15 cellular contexts compared by ENCODE assay signal in the genomic region with DNA sequence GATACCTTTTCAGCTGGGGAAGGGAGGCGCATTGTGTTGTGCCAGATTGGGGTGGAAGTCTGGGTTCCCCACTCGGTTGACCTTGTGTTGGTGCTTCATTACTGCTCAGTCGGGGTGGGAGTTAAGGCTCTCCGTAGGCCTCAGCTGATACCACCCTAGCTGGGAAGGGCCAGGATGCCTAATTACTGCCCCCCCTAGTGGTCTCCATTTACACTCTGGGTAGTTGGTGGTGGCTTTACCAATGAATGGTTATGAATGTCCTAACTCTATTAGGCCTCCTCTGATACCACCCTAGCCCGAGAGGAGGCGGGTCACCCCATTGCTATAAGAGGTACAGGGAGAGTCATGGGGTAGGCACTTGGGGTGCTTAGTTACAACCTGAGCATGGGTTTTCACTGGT. TPM values are rescaled to one million over a fixed set of nuclear protein-coding genes. Genes with fewer than 3 reads are reported as not detected.
DNase-seq lines count a peak whose midpoint lies in the region; ATAC-seq, FAIRE-seq and TF ChIP-seq lines count a peak whose summit lies in the region.
"Had no signal": no experiment of that assay in that cellular context is flagged by ENCODE, and none has a peak within 500 bp of the region (broad histone marks: within the 10 kb centered on the region; RNA-seq: fewer than 3 reads in every experiment).

No MANE protein-coding gene starts in this region.

- FAIRE-seq in keratinocyte (lab: Jason Lieb, UNC), result no peak

- H3K4me3 ChIP-seq in keratinocyte (ENCODE audit: control insufficient read depth in 2 of 3, extremely low read depth in 1 of 3, insufficient read depth in 2 of 3, low read depth in 1 of 3, low read length in 3 of 3), result no peak overlapping the region
- H3K4me3 ChIP-seq: tibial nerve had no signal

- no CpG with 5 or more reads among the region's 6 CpGs for whole genome bisulfite sequencing in H9 (ENCODE audit: extremely low coverage, insufficient read length, low lambda C conversion rate)

- H4K5ac ChIP-seq in H9 (ENCODE audit: insufficient read length, low read depth, low read length), result no peak overlapping the region

- H3T11ph ChIP-seq in H9 (ENCODE audit: low read length), result no peak overlapping the region

- no peaks in the 10 kb centered on the region for H3K9me1 ChIP-seq in keratinocyte (ENCODE audit: control insufficient read depth, extremely low read depth, insufficient read depth, low read length)

- H3K36me3 Mint-ChIP-seq in CD4-positive, alpha-beta T cell (ENCODE audit: low read depth), result peaks cover 94% of the 10 kb centered on the region
- H3K36me3 Mint-ChIP-seq in H9 (ENCODE audit: insufficient read depth in 1 of 3, low read depth in 3 of 3), result peaks cover 19 to 35% (median 31%) of the 10 kb centered on the region in 3 experiments; a peak in 5 of 7 replicates
- peaks cover 90% of the 10 kb centered on the region for H3K36me3 Mint-ChIP-seq in activated T-helper 2 cell treated with anti-CD3 and anti-CD28 coated beads, Interferon-gamma antibody, Interleukin-2, Interleukin-4, amounts not matched to agents 10 μg/mL and 5 μg/mL and 100 μg/mL, durations not matched to agents 14 hours and 24 hours and 36 hours (ENCODE audit: low read depth)

- H3K18ac ChIP-seq in H9 (ENCODE audit: insufficient read length, low read depth, low read length), result no peak overlapping the region

- no peak overlapping the region for H2AK5ac ChIP-seq in H9 (ENCODE audit: insufficient read length, low read length)

- H2AFZ ChIP-seq in H9 (ENCODE audit: low read length) (no peak overlapping the region), keratinocyte (ENCODE audit: control insufficient read depth, low read length) (no peak overlapping the region)

- no peak overlapping the region for H2BK12ac ChIP-seq in H9 (ENCODE audit: insufficient read length, low read depth, low read length)

- H3K4me3 Mint-ChIP-seq in CD4-positive, alpha-beta T cell, result no peak overlapping the region
- no peak overlapping the region for H3K4me3 Mint-ChIP-seq in H9
- no peak overlapping the region for H3K4me3 Mint-ChIP-seq in activated T-helper 2 cell treated with anti-CD3 and anti-CD28 coated beads, Interferon-gamma antibody, Interleukin-2, Interleukin-4, amounts not matched to agents 10 μg/mL and 5 μg/mL and 100 μg/mL, durations not matched to agents 14 hours and 24 hours and 36 hours (ENCODE audit: low read depth)
- H3K4me3 Mint-ChIP-seq: activated naive CD4-positive, alpha-beta T cell treated with anti-CD3 and anti-CD28 coated beads, Interleukin-2, amount 10 ng/mL, durations not matched to agents 7 days and 5 days; mesothelial cell of epicardium had no signal

- ATAC-seq in CD4-positive, alpha-beta T cell (ENCODE audit: poor library complexity), result no peak

- no peak overlapping the region for H3K27ac ChIP-seq in CD4-positive, alpha-beta T cell (ENCODE audit: low read depth, low read length)
- H3K27ac ChIP-seq in H9 (ENCODE audit: insufficient read length, low read depth, low read length), result no peak overlapping the region
- no peak overlapping the region for H3K27ac ChIP-seq in keratinocyte (ENCODE audit: control insufficient read depth, insufficient read depth, low read length)
- H3K27ac ChIP-seq: tibial nerve had no signal

- H3K4me2 ChIP-seq in H9 (ENCODE audit: insufficient read depth, insufficient read length, low read length) (no peak overlapping the region), keratinocyte (ENCODE audit: control insufficient read depth, extremely low read depth, insufficient read depth, low read depth, low read length) (no peak overlapping the region)

- peaks cover 34% of the 10 kb centered on the region for H3K4me1 Mint-ChIP-seq in CD4-positive, alpha-beta T cell (ENCODE audit: low read depth)
- peaks cover 10 to 11% of the 10 kb centered on the region in 2 experiments for H3K4me1 Mint-ChIP-seq in H9
- peaks cover 39% of the 10 kb centered on the region for H3K4me1 Mint-ChIP-seq in activated T-helper 2 cell treated with anti-CD3 and anti-CD28 coated beads, Interferon-gamma antibody, Interleukin-2, Interleukin-4, amounts not matched to agents 10 μg/mL and 5 μg/mL and 100 μg/mL, durations not matched to agents 14 hours and 24 hours and 36 hours (ENCODE audit: low read depth)
- H3K4me1 Mint-ChIP-seq: mesothelial cell of epicardium had no signal

- H3K36me3 ChIP-seq in keratinocyte (ENCODE audit: control insufficient read depth in 2 of 2, extremely low read depth in 1 of 2, insufficient read depth in 2 of 2, low read length in 2 of 2), result peaks cover 4 to 12% of the 10 kb centered on the region in 2 experiments

- H3K9me3 ChIP-seq in CD4-positive, alpha-beta T cell (ENCODE audit: control insufficient read depth, low read length), result no peaks in the 10 kb centered on the region
- no peaks in the 10 kb centered on the region for H3K9me3 ChIP-seq in H9 (ENCODE audit: control insufficient read depth, low read depth, low read length)
- H3K9me3 ChIP-seq in keratinocyte (ENCODE audit: control insufficient read depth, low read depth, low read length), result no peaks in the 10 kb centered on the region
- H3K9me3 ChIP-seq: tibial nerve had no signal

- no peaks in the 10 kb centered on the region for H3K27me3 Mint-ChIP-seq in CD4-positive, alpha-beta T cell
- no peaks in the 10 kb centered on the region for H3K27me3 Mint-ChIP-seq in H9 (ENCODE audit: low read depth)
- no peaks in the 10 kb centered on the region for H3K27me3 Mint-ChIP-seq in activated T-helper 2 cell treated with anti-CD3 and anti-CD28 coated beads, Interferon-gamma antibody, Interleukin-2, Interleukin-4, amounts not matched to agents 10 μg/mL and 5 μg/mL and 100 μg/mL, durations not matched to agents 14 hours and 24 hours and 36 hours (ENCODE audit: low read depth)
- H3K27me3 Mint-ChIP-seq: activated naive CD4-positive, alpha-beta T cell treated with anti-CD3 and anti-CD28 coated beads, Interleukin-2, amount 10 ng/mL, durations not matched to agents 7 days and 5 days had no signal

- H3K27me3 ChIP-seq in CD4-positive, alpha-beta T cell (ENCODE audit: control insufficient read depth, insufficient read depth, low read length), result no peaks in the 10 kb centered on the region
- H3K27me3 ChIP-seq in H9 (ENCODE audit: insufficient read depth, low read length) (no peaks in the 10 kb centered on the region), keratinocyte (ENCODE audit: control insufficient read depth, extremely low read depth, insufficient read depth, low read length) (no peaks in the 10 kb centered on the region)
- H3K27me3 ChIP-seq: tibial nerve had no signal

- no peak overlapping the region for H2BK15ac ChIP-seq in H9 (ENCODE audit: low read depth, low read length)

- H3K4ac ChIP-seq in H9 (ENCODE audit: low read depth, low read length), result no peak overlapping the region

- H4K20me1 ChIP-seq in H9 (ENCODE audit: control insufficient read depth, insufficient read depth, insufficient read length), result no peaks in the 10 kb centered on the region
- H4K20me1 ChIP-seq in keratinocyte (ENCODE audit: control insufficient read depth, extremely low read depth, insufficient read depth, low read length), result no peaks in the 10 kb centered on the region

- H3K79me1 ChIP-seq in H9 (ENCODE audit: insufficient read depth, low read depth, low read length, poor library complexity, severe bottlenecking), result peaks cover 3% of the 10 kb centered on the region

- peak overlapping the region; percentile 3 for H3K27ac Mint-ChIP-seq in CD4-positive, alpha-beta T cell
- H3K27ac Mint-ChIP-seq in H9, result peak overlapping the region in 2 of 3 experiments; percentile 8 to 11; a peak in 2 of 7 replicates
- H3K27ac Mint-ChIP-seq in activated T-helper 2 cell treated with anti-CD3 and anti-CD28 coated beads, Interferon-gamma antibody, Interleukin-2, Interleukin-4, amounts not matched to agents 10 μg/mL and 5 μg/mL and 100 μg/mL, durations not matched to agents 14 hours and 24 hours and 36 hours, result peak overlapping the region; percentile 21
- H3K27ac Mint-ChIP-seq: activated naive CD4-positive, alpha-beta T cell treated with anti-CD3 and anti-CD28 coated beads, Interleukin-2, amount 10 ng/mL, durations not matched to agents 7 days and 5 days; mesothelial cell of epicardium had no signal

- POLR2A ChIA-PET in CD4-positive, alpha-beta T cell (lab: Charles Lee), result no interaction called here

- H3K14ac ChIP-seq in H9 (ENCODE audit: insufficient read depth, low read length), result no peak overlapping the region

- CTCF ChIA-PET in CD4-positive, alpha-beta T cell (lab: Charles Lee), result no interaction called here

- H4K8ac ChIP-seq in H9 (replicated peaks; ENCODE audit: insufficient read length, low read depth, low read length), result no peak overlapping the region

- H4K91ac ChIP-seq in H9 (ENCODE audit: insufficient read length, low read depth, low read length), result no peak overlapping the region

- peaks cover 3% of the 10 kb centered on the region for H3K9me3 Mint-ChIP-seq in CD4-positive, alpha-beta T cell
- no peaks in the 10 kb centered on the region for H3K9me3 Mint-ChIP-seq in H9
- no peaks in the 10 kb centered on the region for H3K9me3 Mint-ChIP-seq in activated T-helper 2 cell treated with anti-CD3 and anti-CD28 coated beads, Interferon-gamma antibody, Interleukin-2, Interleukin-4, amounts not matched to agents 10 μg/mL and 5 μg/mL and 100 μg/mL, durations not matched to agents 14 hours and 24 hours and 36 hours
- H3K9me3 Mint-ChIP-seq: activated naive CD4-positive, alpha-beta T cell treated with anti-CD3 and anti-CD28 coated beads, Interleukin-2, amount 10 ng/mL, durations not matched to agents 7 days and 5 days had no signal

- H2BK5ac ChIP-seq in H9 (ENCODE audit: insufficient read length, low read length), result no peak overlapping the region

- no peak overlapping the region for H3K9ac ChIP-seq in H9 (ENCODE audit: extremely low read depth, insufficient read length, low read length)
- no peak overlapping the region for H3K9ac ChIP-seq in keratinocyte (ENCODE audit: control insufficient read depth, extremely low read depth, insufficient read depth, low read length)

- no peak overlapping the region for H2BK120ac ChIP-seq in H9 (ENCODE audit: low read depth, low read length, poor library complexity, severe bottlenecking)

- H3K56ac ChIP-seq in H9 (ENCODE audit: insufficient read length, low read depth, low read length), result no peak overlapping the region

- no peak for DNase-seq in CD4-positive, alpha-beta T cell
- peak; percentile 67 for DNase-seq in H9
- no peak for DNase-seq in activated T-helper 2 cell treated with anti-CD3 and anti-CD28 coated beads, Interferon-gamma antibody, Interleukin-2, Interleukin-4, amounts not matched to agents 10 μg/mL and 5 μg/mL and 100 μg/mL, durations not matched to agents 14 hours and 24 hours and 36 hours (ENCODE audit: low spot score)
- no peak for DNase-seq in keratinocyte (ENCODE audit: low read depth, low spot score)
- no peak for DNase-seq in NCI-H1694 (lab: John Stamatoyannopoulos, UW)
- DNase-seq in NCI-H2081 treated with DMSO at 0.1 percent for 48 hours (lab: John Stamatoyannopoulos, UW), result no peak
- no peak for DNase-seq in SHP77 treated with DMSO at 0.1 percent for 48 hours (lab: John Stamatoyannopoulos, UW)
- DNase-seq in SW 1271 (lab: John Stamatoyannopoulos, UW), result no peak
- DNase-seq: activated naive CD4-positive, alpha-beta T cell treated with anti-CD3 and anti-CD28 coated beads, Interleukin-2, amount 10 ng/mL, durations not matched to agents 7 days and 5 days; COR-L47; head of caudate nucleus; NCI-H2081; Right ventricle myocardium superior had no signal

- no peak overlapping the region for H2BK20ac ChIP-seq in H9 (ENCODE audit: low read depth, low read length, poor library complexity, severe bottlenecking)

- no peak overlapping the region for H3K23ac ChIP-seq in H9 (ENCODE audit: insufficient read length, low read depth, low read length)

- intact Hi-C loops in CD4-positive, alpha-beta T cell (cut with DNase I, micrococcal nuclease), result no loop called here
- intact Hi-C loops in activated T-helper 2 cell treated with anti-CD3 and anti-CD28 coated beads, Interferon-gamma antibody, Interleukin-2, Interleukin-4, amounts not matched to agents 10 μg/mL and 5 μg/mL and 100 μg/mL, durations not matched to agents 14 hours and 24 hours and 36 hours (cut with micrococcal nuclease), result no loop called here

- no peaks in the 10 kb centered on the region for H3K23me2 ChIP-seq in H9 (ENCODE audit: insufficient read length, low read depth, low read length, poor library complexity, severe bottlenecking)

- H3K79me2 ChIP-seq in H9 (ENCODE audit: insufficient read depth, low read length) (no peaks in the 10 kb centered on the region; the same call in 1 of the 2 replicates), keratinocyte (ENCODE audit: control insufficient read depth, insufficient read depth, low read length) (peaks cover 24% of the 10 kb centered on the region)

- peak; percentile 24 for TF ChIP-seq CTCF in CD4-positive, alpha-beta T cell (IDR thresholded peaks at IDR 0.05)
- TF ChIP-seq CTCF in H9 (conservative IDR thresholded peaks at IDR 0.05), result peak; percentile 76
- peak in 2 of 3 experiments; percentile 19 to 27 for TF ChIP-seq CTCF in keratinocyte (optimal IDR thresholded peaks at IDR 0.05 in 1 of 3, IDR thresholded peaks at IDR 0.05 in 1 of 3, conservative IDR thresholded peaks at IDR 0.05 in 1 of 3; ENCODE audit: extremely low read depth in 1 of 3, insufficient read depth in 2 of 3, low read length in 3 of 3)

- H3K4me1 ChIP-seq in H9 (ENCODE audit: insufficient read depth, low read length) (no peaks in the 10 kb centered on the region), keratinocyte (ENCODE audit: control insufficient read depth, extremely low read depth, insufficient read depth, low read length) (peaks cover 4% of the 10 kb centered on the region)
- H3K4me1 ChIP-seq: tibial nerve had no signal

- dilution Hi-C loops in keratinocyte (cut with MboI; ENCODE audit: extremely low pct_ligation_motif_present, low sequenced_read_pairs), result no loop called here

RNA-seq across cellular contexts. Expression of a gene that starts 27.5 kb away (rescaled TPM):
- total RNA-seq in CD4-positive, alpha-beta T cell, result 1 to 10 TPM; 6.3 to 6.6 TPM
- 54.1 and 55.2 TPM in 2 replicates for total RNA-seq in H9 (2021)
- 49.1 and 56.0 TPM in 2 replicates for total RNA-seq in activated T-helper 2 cell treated with anti-CD3 and anti-CD28 coated beads, Interferon-gamma antibody, Interleukin-2, Interleukin-4, amounts not matched to agents 10 μg/mL and 5 μg/mL and 100 μg/mL, durations not matched to agents 14 hours and 24 hours and 36 hours
- polyA plus RNA-seq in keratinocyte, result 39.9 to 89.4 TPM (median 81.6 TPM) in 3 replicates
- polyA plus RNA-seq in keratinocyte (2011; ENCODE audit: low read depth), result 13.5 TPM
- polyA plus RNA-seq in keratinocyte (2011; cell fraction: cytosol; rRNA removed), result 46.0 and 130 TPM in 2 replicates
- 29.7 and 32.7 TPM in 2 replicates for polyA plus RNA-seq in keratinocyte (2011; cell fraction: nucleus; rRNA removed)
- polyA plus RNA-seq in keratinocyte (2012; ENCODE audit: low replicate concordance), result 34.2 and 49.2 TPM in 2 replicates
- polyA minus RNA-seq in keratinocyte, result 36.4 to 46.8 TPM (median 42.0 TPM) in 3 replicates
- polyA minus RNA-seq in keratinocyte (2011; cell fraction: cytosol; rRNA and poly(A)+ RNA removed), result 31.7 TPM
- polyA minus RNA-seq in keratinocyte (2011; cell fraction: nucleus; rRNA and poly(A)+ RNA removed), result 5.5 and 7.1 TPM in 2 replicates

RNA-seq across cellular contexts. Expression of a gene that starts 29.9 kb away (rescaled TPM):
- total RNA-seq in CD4-positive, alpha-beta T cell, result 10 to 100 TPM; 32.1 to 35.4 TPM
- total RNA-seq in H9 (2021), result 31.7 and 34.1 TPM in 2 replicates
- total RNA-seq in activated T-helper 2 cell treated with anti-CD3 and anti-CD28 coated beads, Interferon-gamma antibody, Interleukin-2, Interleukin-4, amounts not matched to agents 10 μg/mL and 5 μg/mL and 100 μg/mL, durations not matched to agents 14 hours and 24 hours and 36 hours, result 174 and 182 TPM in 2 replicates
- polyA plus RNA-seq in keratinocyte, result 11.6 to 28.5 TPM (median 15.4 TPM) in 3 replicates
- polyA plus RNA-seq in keratinocyte (2011; ENCODE audit: low read depth), result 21.7 TPM
- polyA plus RNA-seq in keratinocyte (2011; cell fraction: cytosol; rRNA removed), result 7.4 and 12.8 TPM in 2 replicates
- polyA plus RNA-seq in keratinocyte (2011; cell fraction: nucleus; rRNA removed), result 24.0 and 35.9 TPM in 2 replicates
- 19.4 and 26.1 TPM in 2 replicates for polyA plus RNA-seq in keratinocyte (2012; ENCODE audit: low replicate concordance)
- polyA minus RNA-seq in keratinocyte, result 4.3 to 20.9 TPM (median 7.2 TPM) in 3 replicates
- polyA minus RNA-seq in keratinocyte (2011; cell fraction: cytosol; rRNA and poly(A)+ RNA removed), result 5.4 TPM
- polyA minus RNA-seq in keratinocyte (2011; cell fraction: nucleus; rRNA and poly(A)+ RNA removed), result 11.5 and 22.5 TPM in 2 replicates

Comparison
In these comparisons a context has a peak if more than half of its experiments do, and no peak if none do; other contexts are left out.
1. CTCF ChIP-seq: peak in every context shown above with its lines; median percentile 76 in H9; 24 in CD4-positive, alpha-beta T cell; 23 in keratinocyte.